Comparison of ENCODE assay signal across 11 cellular contexts in genomic region chr6:156925718-156926607, GRCh38.
DNase-seq lines count a peak whose midpoint lies in the region; ATAC-seq, FAIRE-seq and TF ChIP-seq lines count a peak whose summit lies in the region.
"Had no signal": no experiment of that assay in that cellular context is flagged by ENCODE, and none has a peak within 500 bp of the region (broad histone marks: within the 10 kb centered on the region; RNA-seq: fewer than 3 reads in every experiment).

No MANE protein-coding gene starts in this region.

- no peaks in the 10 kb centered on the region for H3K27me3 ChIP-seq in ovary

- H3K4me3 ChIP-seq in ovary, result no peak overlapping the region

- no peak for TF ChIP-seq EP300 in ovary (IDR thresholded peaks at IDR 0.05)

- H3K9me3 ChIP-seq in ovary, result no peaks in the 10 kb centered on the region

- peaks cover 19% of the 10 kb centered on the region for H3K4me1 ChIP-seq in ovary (ENCODE audit: insufficient read depth)

- peak; percentile 88 for ATAC-seq in GM21528 (IDR thresholded peaks at IDR 0.05; ENCODE audit: low FRiP score, unreplicated experiment)
- peak; percentile 89 for ATAC-seq in HG03432 (IDR thresholded peaks at IDR 0.05; ENCODE audit: unreplicated experiment)
- no peak for ATAC-seq in left ventricle myocardium superior

- whole genome bisulfite sequencing in ovary, 3 donors, result 78 to 85% (median 82%) methylated on average over 3 of the region's 3 CpGs

- H3K27ac ChIP-seq in ovary, result no peak overlapping the region

- H3K36me3 ChIP-seq in ovary, result no peaks in the 10 kb centered on the region

- TF ChIP-seq POLR2A in ovary (IDR thresholded peaks at IDR 0.05), result no peak

- no peak for DNase-seq in GM18507 (ENCODE audit: extremely low spot score, insufficient read length, low read depth)
- peak; percentile 41 for DNase-seq in iris pigment epithelial cell (ENCODE audit: low read depth)
- no peak for DNase-seq in NCI-H1048 (lab: John Stamatoyannopoulos, UW)
- DNase-seq in ovary, result no peak
- no peak for DNase-seq in NCI-H82 treated with DMSO at 0.1 percent for 48 hours (lab: John Stamatoyannopoulos, UW; ENCODE audit: unreplicated experiment)
- no peak for DNase-seq in left ventricle myocardium superior
- DNase-seq: NCI-H1436, nucleus accumbens had no signal

- TF ChIP-seq CTCF in ovary (IDR thresholded peaks at IDR 0.05), result no peak

- peak; percentile 83 for FAIRE-seq in GM18507 (lab: Jason Lieb, UNC)
- FAIRE-seq: G401.6 had no signal

- intact Hi-C loops in ovary (cut with DNase I), result no loop called here
- intact Hi-C loops in left ventricle myocardium superior (cut with micrococcal nuclease), result no loop called here
